Comparison of ENCODE assay signal across 20 cellular contexts in genomic region chr21:46517361-46517760, GRCh38. TPM values are rescaled to one million over a fixed set of nuclear protein-coding genes. Genes with fewer than 3 reads are reported as not detected.
DNase-seq lines count a peak whose midpoint lies in the region; ATAC-seq and TF ChIP-seq lines count a peak whose summit lies in the region.
"Had no signal": no experiment of that assay in that cellular context is flagged by ENCODE, and none has a peak within 500 bp of the region (broad histone marks: within the 10 kb centered on the region; RNA-seq: fewer than 3 reads in every experiment).

No MANE protein-coding gene starts in this region.

- peak; percentile 34 for DNase-seq in AG20443 (ENCODE audit: low spot score)
- peak in 34 of 58 donors; percentile 5 to 56 (median 34) for DNase-seq in anterior cingulate cortex (lab: John Stamatoyannopoulos, UW)
- DNase-seq in heart right ventricle = peak; percentile 45 to 48
- peak in 38 of 56 donors; percentile 3 to 69 (median 28) for DNase-seq in nucleus accumbens (lab: John Stamatoyannopoulos, UW)
- no peak for DNase-seq in HUDEP-2 (lab: John Stamatoyannopoulos, UW; ENCODE audit: unreplicated experiment in 76 of 76)
- DNase-seq in HPDE6-E6E7 (ENCODE audit: extremely low spot score) = no peak
- DNase-seq: activated CD8-positive, alpha-beta T cell treated with anti-CD3 and anti-CD28 coated beads, Interleukin-2, amount 10 ng/mL, durations not matched to agents 7 days and 5 days; effector memory CD8-positive, alpha-beta T cell; naive thymus-derived CD4-positive, alpha-beta T cell; NCI-H1048; NCI-H526 treated with DMSO at 0.1 percent for 48 hours; stimulated activated CD4-positive, alpha-beta T cell treated with anti-CD3 and anti-CD28 coated beads, Interleukin-15, amount 100 ng/mL, for 24 hours; stimulated activated naive CD4-positive, alpha-beta T cell treated with Interleukin-2 at 50 U/mL for 16 hours had no signal

- H3K4me3 ChIP-seq in heart right ventricle = no peak overlapping the region
- H3K4me3 ChIP-seq: lung, prostate gland, SJSA1 had no signal

- no peaks in the 10 kb centered on the region for H3K27me3 ChIP-seq in heart right ventricle
- H3K27me3 ChIP-seq: SJSA1 had no signal

- H3K4me1 ChIP-seq in heart right ventricle = peaks cover 2 to 30% (median 16%) of the 10 kb centered on the region in 9 donors
- H3K4me1 ChIP-seq: prostate gland, SJSA1 had no signal

- intact Hi-C loops in heart right ventricle (cut with DNase I) = no loop called here

- ATAC-seq in heart right ventricle (peak in 6 of 8 donors; percentile 73 to 88 (median 80)), GM18505 (IDR thresholded peaks at IDR 0.05; ENCODE audit: unreplicated experiment) (no peak), HG03521 (IDR thresholded peaks at IDR 0.05; ENCODE audit: unreplicated experiment) (no peak)
- ATAC-seq: activated CD8-positive, alpha-beta T cell treated with anti-CD3 and anti-CD28 coated beads, Interleukin-2, amount 10 ng/mL, durations not matched to agents 7 days and 5 days; effector memory CD8-positive, alpha-beta T cell; naive thymus-derived CD4-positive, alpha-beta T cell; WTC11 had no signal

- H3K27ac ChIP-seq in heart right ventricle = no peak overlapping the region
- H3K27ac ChIP-seq: KMS-11, prostate gland, SJSA1 had no signal

- 47 to 53% methylated on average over 6 of the region's 6 CpGs for WGBS in heart right ventricle, 2 donors

- H3K36me3 ChIP-seq in heart right ventricle = peaks cover 0 to 81% (median 4%) of the 10 kb centered on the region in 9 donors
- H3K36me3 ChIP-seq: prostate gland had no signal

- no peak for TF ChIP-seq POLR2A in GM18505 (IDR thresholded peaks at IDR 0.05; ENCODE audit: borderline replicate concordance, extremely low read depth, insufficient read depth, insufficient read length)

- no peak for TF ChIP-seq CTCF in heart right ventricle (IDR thresholded peaks at IDR 0.05)

- H3K9me3 ChIP-seq in heart right ventricle = peaks cover 0 to 7% (median 0%) of the 10 kb centered on the region in 11 donors
- H3K9me3 ChIP-seq: prostate gland, SJSA1 had no signal

RNA-seq across cellular contexts. Expression of gene DIP2A, which starts 58.7 kb away (rescaled TPM):
- 10 to 100 TPM; 19.7 to 24.9 (median 22.9) TPM for total RNA-seq in heart right ventricle
- 10 to 100 TPM in 1 of 2 donors, 1 to 10 TPM in 1; 9.4 to 45.2 TPM for polyA plus RNA-seq in heart right ventricle

Comparison
In these comparisons a context has a peak if more than half of its experiments do, and no peak if none do; other contexts are left out.
1. DNase-seq: peak in AG20443 (single experiment), anterior cingulate cortex (34 of 58), heart right ventricle (2 of 2) and nucleus accumbens (38 of 56); none in HUDEP-2 (0 of 76) and HPDE6-E6E7 (single experiment).
2. ATAC-seq: peak in heart right ventricle (6 of 8); none in GM18505 (single experiment) and HG03521 (single experiment).